9 cellular contexts compared by ENCODE assay signal in the genomic region with DNA sequence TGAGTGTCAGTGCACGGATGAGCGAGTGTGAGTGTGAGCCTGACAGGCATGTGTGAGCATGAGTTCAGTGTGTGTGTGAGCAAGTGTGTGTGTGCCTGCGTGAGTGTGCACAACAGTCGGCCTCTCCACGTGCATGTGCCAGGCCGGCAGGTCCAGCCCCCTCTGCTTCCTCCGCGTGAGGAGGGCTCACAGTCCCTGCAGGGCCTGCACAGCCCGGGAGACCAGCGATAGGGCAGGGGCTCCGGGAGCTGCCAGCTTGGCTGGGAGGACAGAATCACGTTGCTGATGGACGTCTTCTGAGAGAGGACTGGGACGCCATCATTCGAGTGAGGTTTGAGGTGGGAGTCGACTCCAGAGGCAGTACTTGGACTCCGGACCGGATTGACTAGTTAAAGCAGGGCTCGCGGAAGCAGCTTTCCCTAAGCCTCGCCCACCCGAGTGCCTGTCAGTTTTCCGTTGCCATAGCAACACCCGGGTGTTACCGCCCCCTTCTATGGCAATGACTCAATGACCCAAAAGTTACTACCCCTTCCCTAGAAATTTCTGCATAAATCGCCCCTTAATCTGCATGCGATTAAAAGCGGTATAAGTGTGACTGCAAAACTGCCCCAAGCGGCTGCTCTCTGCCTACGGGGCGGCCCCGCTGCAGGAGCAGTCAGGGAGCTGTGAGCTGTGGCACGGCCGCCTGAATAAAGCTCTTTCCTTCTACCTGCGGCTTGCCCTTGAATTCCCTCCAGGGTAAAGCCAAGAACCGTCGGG. TPM values are rescaled to one million over a fixed set of nuclear protein-coding genes. Genes with fewer than 3 reads are reported as not detected.
A peak's percentile ranks its signal among the peaks of the same experiment; 100 is the strongest.
DNase-seq lines count a peak whose midpoint lies in the region; ATAC-seq and TF ChIP-seq lines count a peak whose summit lies in the region.
"Had no signal": no experiment of that assay in that cellular context is flagged by ENCODE, and none has a peak within 500 bp of the region (broad histone marks: within the 10 kb centered on the region; RNA-seq: fewer than 3 reads in every experiment).

No MANE protein-coding gene starts in this region.

- H3K4me3 ChIP-seq in GM12864 (ENCODE audit: low read depth, low read length) (peak overlapping the region; percentile 36), PC-9 (no peak overlapping the region), cardiac muscle cell (no peak overlapping the region), parathyroid adenoma (ENCODE audit: low read depth, low read length) (peak overlapping the region; percentile 67), thyroid gland (replicated peaks in 1 of 3) (peak overlapping the region; percentile 14 to 30 (median 28))

- H3K36me3 ChIP-seq in PC-9 (ENCODE audit: low read depth): no peaks in the 10 kb centered on the region
- H3K36me3 ChIP-seq in cardiac muscle cell: no peaks in the 10 kb centered on the region
- no peaks in the 10 kb centered on the region for H3K36me3 ChIP-seq in parathyroid adenoma (ENCODE audit: control insufficient read depth, insufficient read depth, low read length)
- no peaks in the 10 kb centered on the region for H3K36me3 ChIP-seq in thyroid gland

- no peak for DNase-seq in GM12864 (ENCODE audit: low read depth)
- peak in 1 of 2 experiments; percentile 49 for DNase-seq in PC-9
- DNase-seq in activated naive CD4-positive, alpha-beta T cell treated with anti-CD3 and anti-CD28 coated beads, Interleukin-2, amount 50 U/mL, for 72 hours (ENCODE audit: low spot score in 2 of 2): peak; percentile 80 to 86
- peak; percentile 74 to 88 for DNase-seq in cardiac muscle cell (ENCODE audit: low read depth in 1 of 2, low spot score in 1 of 2)
- peak; percentile 72 to 83 for DNase-seq in thyroid gland
- DNase-seq in AML-193 (lab: John Stamatoyannopoulos, UW): no peak

- no peaks in the 10 kb centered on the region for H3F3A ChIP-seq in PC-9 (ENCODE audit: insufficient read depth, low read depth)

- no peaks in the 10 kb centered on the region for H3K9me3 ChIP-seq in PC-9 (ENCODE audit: insufficient read depth, low read depth)
- no peaks in the 10 kb centered on the region for H3K9me3 ChIP-seq in cardiac muscle cell (ENCODE audit: low read depth)
- no peaks in the 10 kb centered on the region for H3K9me3 ChIP-seq in parathyroid adenoma (ENCODE audit: control insufficient read depth, low read length)
- no peaks in the 10 kb centered on the region for H3K9me3 ChIP-seq in thyroid gland

- ATAC-seq in HG02610 (IDR thresholded peaks at IDR 0.05; ENCODE audit: unreplicated experiment): peak; percentile 44
- ATAC-seq in activated naive CD4-positive, alpha-beta T cell treated with anti-CD3 and anti-CD28 coated beads, Interleukin-2, amount 50 U/mL, for 72 hours: peak; percentile 79 to 89

- H3K4me2 ChIP-seq in PC-9 (peak overlapping the region; percentile 28; the same call in 1 of the 2 replicates), parathyroid adenoma (ENCODE audit: low read length) (peak overlapping the region; percentile 86)

- H3K27ac Mint-ChIP-seq in activated naive CD4-positive, alpha-beta T cell treated with anti-CD3 and anti-CD28 coated beads, Interleukin-2, amount 50 U/mL, for 72 hours: peak overlapping the region; percentile 87 to 98

- H4K20me1 ChIP-seq in PC-9 (ENCODE audit: insufficient read depth): no peaks in the 10 kb centered on the region

- no peak overlapping the region for H3K27ac ChIP-seq in PC-9
- H3K27ac ChIP-seq in cardiac muscle cell: no peak overlapping the region
- H3K27ac ChIP-seq in parathyroid adenoma: peak overlapping the region; percentile 12
- peak overlapping the region in 1 of 3 donors; percentile 43 for H3K27ac ChIP-seq in thyroid gland

- TF ChIP-seq CTCF in GM12864 (IDR thresholded peaks at IDR 0.05; ENCODE audit: low read depth, low read length, missing control alignments) (no peak), PC-9 (conservative IDR thresholded peaks at IDR 0.05) (no peak), cardiac muscle cell (IDR thresholded peaks at IDR 0.05; ENCODE audit: low read depth, low read length) (peak; percentile 8), parathyroid adenoma (IDR thresholded peaks at IDR 0.05) (no peak), thyroid gland (IDR thresholded peaks at IDR 0.05) (no peak)

- H3K27me3 ChIP-seq in PC-9 (ENCODE audit: insufficient read depth, low read depth) (peaks cover 65% of the 10 kb centered on the region), cardiac muscle cell (peaks cover 4% of the 10 kb centered on the region), parathyroid adenoma (ENCODE audit: control insufficient read depth, insufficient read depth, low read length) (no peaks in the 10 kb centered on the region), thyroid gland (no peaks in the 10 kb centered on the region)

- H3K9me3 Mint-ChIP-seq in activated naive CD4-positive, alpha-beta T cell treated with anti-CD3 and anti-CD28 coated beads, Interleukin-2, amount 50 U/mL, for 72 hours: no peaks in the 10 kb centered on the region

- POLR2A ChIA-PET in PC-9 (lab: Charles Lee; ENCODE audit: unreplicated experiment): no interaction called here

- no peak overlapping the region for H3K9ac ChIP-seq in parathyroid adenoma

- H2AFZ ChIP-seq in PC-9 (no peak overlapping the region), parathyroid adenoma (peak overlapping the region; percentile 65)

- H3K36me3 Mint-ChIP-seq in activated naive CD4-positive, alpha-beta T cell treated with anti-CD3 and anti-CD28 coated beads, Interleukin-2, amount 50 U/mL, for 72 hours: peaks cover 5% of the 10 kb centered on the region in 2 donors

- H3K79me2 ChIP-seq in PC-9 (ENCODE audit: low read depth) (no peaks in the 10 kb centered on the region), parathyroid adenoma (no peaks in the 10 kb centered on the region)

- CTCF ChIA-PET in PC-9 (lab: Charles Lee): no interaction called here

- BruUV-seq in PC-9 (replicated peaks; lab: Mats Ljungman, UMichigan): no TSS peak

- TF ChIP-seq POLR2A in thyroid gland (IDR thresholded peaks at IDR 0.05): peak in 1 of 2 donors; percentile 41

- H3K4me1 ChIP-seq in PC-9 (replicated peaks; ENCODE audit: insufficient read depth) (no peaks in the 10 kb centered on the region), cardiac muscle cell (ENCODE audit: low read depth) (peaks cover 28% of the 10 kb centered on the region), parathyroid adenoma (peaks cover 16% of the 10 kb centered on the region), thyroid gland (peaks cover 21 to 35% of the 10 kb centered on the region in 2 donors)

- intact Hi-C loops in PC-9 (cut with micrococcal nuclease; ENCODE audit: unreplicated experiment): no loop called here
- intact Hi-C loops in thyroid gland (cut with DNase I): no loop called here

- WGBS in thyroid gland, 2 donors: 5 to 18% methylated on average over 24 to 34 of the region's 37 CpGs

- H3K9me2 ChIP-seq in PC-9 (ENCODE audit: insufficient read depth): no peaks in the 10 kb centered on the region

RNA-seq across cellular contexts. Expression of gene CFAP46, which starts 19.7 kb away (rescaled TPM):
- total RNA-seq in PC-9 (2021) (not detected in 2 replicates), cardiac muscle cell (2.8 and 3.0 TPM in 2 replicates), thyroid gland (10 to 100 TPM in 1 of 4 donors, 1 to 10 TPM in 3; 3.6 to 12.7 (median 9.1) TPM)
- total RNA-seq in activated naive CD4-positive, alpha-beta T cell treated with anti-CD3 and anti-CD28 coated beads, Interleukin-2, amount 50 U/mL, for 72 hours: under 1 TPM in 1 of 2 donors, not detected in 1; 0.45 TPM
- 4.5 and 5.5 TPM in 2 replicates for polyA plus RNA-seq in cardiac muscle cell
- total RNA-seq: subcutaneous adipose tissue had no signal

Comparison
In these comparisons a context has a peak if more than half of its experiments do, and no peak if none do; other contexts are left out.
1. DNase-seq: peak in activated naive CD4-positive, alpha-beta T cell treated with anti-CD3 and anti-CD28 coated beads, Interleukin-2, amount 50 U/mL, for 72 hours (2 of 2), cardiac muscle cell (2 of 2) and thyroid gland (2 of 2); none in GM12864 (single experiment) and AML-193 (0 of 2).
2. H3K4me3 ChIP-seq: peak in GM12864 (single experiment), parathyroid adenoma (single experiment) and thyroid gland (3 of 3); none in PC-9 (single experiment) and cardiac muscle cell (single experiment).